In genomic region chr6:144932621-144933020, GRCh38 we compare ENCODE assay signal across 2 cellular contexts.
TF ChIP-seq lines count a peak whose summit lies in the region.

No MANE protein-coding gene starts in this region.

TF ChIP-seq in liver, 16 proteins besides CTCF, POLR2A, EP300 and RAD21:
- TF ChIP-seq ZBTB33 (IDR thresholded peaks at IDR 0.05) (no peak), TAF1 (conservative IDR thresholded peaks at IDR 0.05) (no peak), EGR1 (IDR thresholded peaks at IDR 0.05; ENCODE audit: low read depth in 2 of 2) (no peak), NR2F2 (IDR thresholded peaks at IDR 0.05) (no peak), REST (IDR thresholded peaks at IDR 0.05) (no peak), FOXA1 (IDR thresholded peaks at IDR 0.05) (peak; percentile 24), RXRA (IDR thresholded peaks at IDR 0.05) (peak; percentile 37 to 52), FOXA2 (IDR thresholded peaks at IDR 0.05) (peak; percentile 75), GABPA (IDR thresholded peaks at IDR 0.05 in 1 of 2, conservative IDR thresholded peaks at IDR 0.05 in 1 of 2) (no peak), JUND (IDR thresholded peaks at IDR 0.05) (peak in 1 of 2 donors; percentile 45), HNF4G (IDR thresholded peaks at IDR 0.05) (no peak), SP1 (IDR thresholded peaks at IDR 0.05) (peak; percentile 65), YY1 (IDR thresholded peaks at IDR 0.05) (peak; percentile 49), HNF4A (conservative IDR thresholded peaks at IDR 0.05) (peak; percentile 47 to 52), ATF3 (IDR thresholded peaks at IDR 0.05) (peak; percentile 83), MAX (IDR thresholded peaks at IDR 0.05) (no peak)

TF ChIP-seq in HepG2, 621 proteins besides CTCF, POLR2A, EP300 and RAD21:
- TF ChIP-seq ZNF567 (CRISPR knock-in tag; IDR thresholded peaks at IDR 0.05; ENCODE audit: borderline replicate concordance) (no peak), PHF20 (CRISPR knock-in tag; IDR thresholded peaks at IDR 0.05) (no peak), ZNF574 (CRISPR knock-in tag; IDR thresholded peaks at IDR 0.05) (no peak), POLR2AphosphoS5 (IDR thresholded peaks at IDR 0.05; ENCODE audit: low read depth, low read length) (no peak), ZBTB3 (CRISPR knock-in tag; IDR thresholded peaks at IDR 0.05; ENCODE audit: borderline replicate concordance, low read depth) (no peak), KDM4B (CRISPR knock-in tag; IDR thresholded peaks at IDR 0.05) (no peak), SNAPC2 (CRISPR knock-in tag; IDR thresholded peaks at IDR 0.05) (no peak), E2F1 (CRISPR knock-in tag; IDR thresholded peaks at IDR 0.05) (no peak), ZSCAN12 (CRISPR knock-in tag; IDR thresholded peaks at IDR 0.05) (no peak), ZIK1 (CRISPR knock-in tag; IDR thresholded peaks at IDR 0.05; ENCODE audit: borderline replicate concordance, low read depth) (no peak), HOXA5 (CRISPR knock-in tag; IDR thresholded peaks at IDR 0.05) (no peak)
